1 cellular context compared by ENCODE assay signal in genomic region chr6:29633532-29633901, GRCh38.
TF ChIP-seq lines count a peak whose summit lies in the region.

No MANE protein-coding gene starts in this region.

TF ChIP-seq in GM12878, 131 proteins besides CTCF, POLR2A, EP300 and RAD21:
- no peak for TF ChIP-seq MLLT1 (IDR thresholded peaks at IDR 0.05)
- TF ChIP-seq USF2 (IDR thresholded peaks at IDR 0.05; ENCODE audit: borderline replicate concordance, low read depth, low read length) = no peak
- no peak for TF ChIP-seq RELA (IDR thresholded peaks at IDR 0.05; ENCODE audit: borderline replicate concordance, partially characterized antibody)
- TF ChIP-seq ZNF24 (IDR thresholded peaks at IDR 0.05) = no peak
- TF ChIP-seq POLR2AphosphoS5 (IDR thresholded peaks at IDR 0.05; ENCODE audit: low read length) = no peak
- no peak for TF ChIP-seq ZNF592 (IDR thresholded peaks at IDR 0.05)
- no peak for TF ChIP-seq SMARCA5 (IDR thresholded peaks at IDR 0.05)
- no peak for TF ChIP-seq E4F1 (IDR thresholded peaks at IDR 0.05; ENCODE audit: borderline replicate concordance, partially characterized antibody)
- TF ChIP-seq LARP7 (IDR thresholded peaks at IDR 0.05) = no peak
- no peak for TF ChIP-seq TBL1XR1 (IDR thresholded peaks at IDR 0.05; ENCODE audit: low read depth, low read length)
- no peak for TF ChIP-seq NKRF (conservative IDR thresholded peaks at IDR 0.05)
- no peak for TF ChIP-seq YY1 (IDR thresholded peaks at IDR 0.05; ENCODE audit: low read depth, low read length)
- TF ChIP-seq FOXM1 (IDR thresholded peaks at IDR 0.05; ENCODE audit: low read depth, low read length) = no peak
- no peak for TF ChIP-seq HDGF (IDR thresholded peaks at IDR 0.05)
